In genomic region chr5:75336625-75337336, GRCh38 we compare ENCODE assay signal across 1 cellular context.
A peak's percentile ranks its signal among the peaks of the same experiment; 100 is the strongest.
TF ChIP-seq lines count a peak whose summit lies in the region.

Gene HMGCR (plus strand): TSS chr5:75337220. CDS start chr5:75342606, 5,386 bp downstream.

TF ChIP-seq in K562, 482 proteins besides CTCF, POLR2A, EP300 and RAD21 (continued from another document and continues in another):
- TF ChIP-seq TCF3 (CRISPR knock-in tag; IDR thresholded peaks at IDR 0.05) (peak; percentile 48; the same call in 1 of the 2 replicates), MCM2 (IDR thresholded peaks at IDR 0.05; ENCODE audit: low read depth) (no peak), HNRNPH1 (optimal IDR thresholded peaks at IDR 0.05; ENCODE audit: low read depth, low read length) (no peak), FOXJ2 (tag; IDR thresholded peaks at IDR 0.05) (no peak), ZNF12 (CRISPR knock-in tag; IDR thresholded peaks at IDR 0.05) (no peak), ZNF324 (CRISPR knock-in tag; IDR thresholded peaks at IDR 0.05) (no peak), NRF1 (conservative IDR thresholded peaks at IDR 0.05 in 1 of 2, IDR thresholded peaks at IDR 0.05 in 1 of 2) (peak; percentile 91 to 93), SIX5 (IDR thresholded peaks at IDR 0.05; ENCODE audit: borderline replicate concordance in 1 of 2, insufficient read depth in 1 of 2, low read depth in 1 of 2, low read length in 2 of 2) (no peak), YBX1 (IDR thresholded peaks at IDR 0.05) (no peak), ZNF124 (CRISPR knock-in tag; IDR thresholded peaks at IDR 0.05) (no peak), KLF1 (tag; IDR thresholded peaks at IDR 0.05) (no peak), RBM17 (IDR thresholded peaks at IDR 0.05; ENCODE audit: borderline replicate concordance, low read depth, low read length) (no peak), THAP7 (CRISPR knock-in tag; IDR thresholded peaks at IDR 0.05) (no peak), STAT6 (CRISPR knock-in tag; IDR thresholded peaks at IDR 0.05) (no peak), SPI1 (IDR thresholded peaks at IDR 0.05; ENCODE audit: borderline replicate concordance, low read depth, low read length) (no peak), ELF4 (CRISPR knock-in tag; IDR thresholded peaks at IDR 0.05) (no peak), TBL1XR1 (IDR thresholded peaks at IDR 0.05; ENCODE audit: low read length in 2 of 2) (peak in 1 of 2 experiments; percentile 41; a peak in 1 of 4 replicates), HEY1 (CRISPR knock-in tag; IDR thresholded peaks at IDR 0.05; ENCODE audit: borderline replicate concordance) (no peak), CBX8 (IDR thresholded peaks at IDR 0.05; ENCODE audit: borderline replicate concordance, extremely low read depth, low read depth, low read length, poor library complexity, severe bottlenecking) (no peak), CUX1 (CRISPR knock-in tag; IDR thresholded peaks at IDR 0.05) (no peak), RREB1 (CRISPR knock-in tag; IDR thresholded peaks at IDR 0.05) (peak; percentile 89), GATAD2A (IDR thresholded peaks at IDR 0.05) (no peak), ZNF57 (CRISPR knock-in tag; IDR thresholded peaks at IDR 0.05) (no peak), ZSCAN32 (CRISPR knock-in tag; IDR thresholded peaks at IDR 0.05) (no peak), ZNF212 (CRISPR knock-in tag; IDR thresholded peaks at IDR 0.05) (no peak), ELF2 (CRISPR knock-in tag; IDR thresholded peaks at IDR 0.05) (no peak), NBN (IDR thresholded peaks at IDR 0.05; ENCODE audit: low read depth) (peak; percentile 52; the same call in 1 of the 2 replicates), NR2C1 (IDR thresholded peaks at IDR 0.05) (peak; percentile 65; the same call in 1 of the 2 replicates), NR2C1 (tag; IDR thresholded peaks at IDR 0.05) (0 out of 2 replicates have a peak, but pooled peaks have one; percentile 34), SRSF7 (optimal IDR thresholded peaks at IDR 0.05; ENCODE audit: low read depth, low read length) (no peak), HLTF (IDR thresholded peaks at IDR 0.05) (peak; percentile 61; the same call in 1 of the 2 replicates), TAF7 (tag; IDR thresholded peaks at IDR 0.05) (peak; percentile 69), MAFG (tag; conservative IDR thresholded peaks at IDR 0.05) (no peak)
- TF ChIP-seq, protein P1, sequence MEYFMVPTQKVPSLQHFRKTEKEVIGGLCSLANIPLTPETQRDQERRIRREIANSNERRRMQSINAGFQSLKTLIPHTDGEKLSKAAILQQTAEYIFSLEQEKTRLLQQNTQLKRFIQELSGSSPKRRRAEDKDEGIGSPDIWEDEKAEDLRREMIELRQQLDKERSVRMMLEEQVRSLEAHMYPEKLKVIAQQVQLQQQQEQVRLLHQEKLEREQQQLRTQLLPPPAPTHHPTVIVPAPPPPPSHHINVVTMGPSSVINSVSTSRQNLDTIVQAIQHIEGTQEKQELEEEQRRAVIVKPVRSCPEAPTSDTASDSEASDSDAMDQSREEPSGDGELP (CRISPR knock-in tag; IDR thresholded peaks at IDR 0.05; ENCODE audit: borderline replicate concordance), result peak; percentile 94
- TF ChIP-seq, protein P2, sequence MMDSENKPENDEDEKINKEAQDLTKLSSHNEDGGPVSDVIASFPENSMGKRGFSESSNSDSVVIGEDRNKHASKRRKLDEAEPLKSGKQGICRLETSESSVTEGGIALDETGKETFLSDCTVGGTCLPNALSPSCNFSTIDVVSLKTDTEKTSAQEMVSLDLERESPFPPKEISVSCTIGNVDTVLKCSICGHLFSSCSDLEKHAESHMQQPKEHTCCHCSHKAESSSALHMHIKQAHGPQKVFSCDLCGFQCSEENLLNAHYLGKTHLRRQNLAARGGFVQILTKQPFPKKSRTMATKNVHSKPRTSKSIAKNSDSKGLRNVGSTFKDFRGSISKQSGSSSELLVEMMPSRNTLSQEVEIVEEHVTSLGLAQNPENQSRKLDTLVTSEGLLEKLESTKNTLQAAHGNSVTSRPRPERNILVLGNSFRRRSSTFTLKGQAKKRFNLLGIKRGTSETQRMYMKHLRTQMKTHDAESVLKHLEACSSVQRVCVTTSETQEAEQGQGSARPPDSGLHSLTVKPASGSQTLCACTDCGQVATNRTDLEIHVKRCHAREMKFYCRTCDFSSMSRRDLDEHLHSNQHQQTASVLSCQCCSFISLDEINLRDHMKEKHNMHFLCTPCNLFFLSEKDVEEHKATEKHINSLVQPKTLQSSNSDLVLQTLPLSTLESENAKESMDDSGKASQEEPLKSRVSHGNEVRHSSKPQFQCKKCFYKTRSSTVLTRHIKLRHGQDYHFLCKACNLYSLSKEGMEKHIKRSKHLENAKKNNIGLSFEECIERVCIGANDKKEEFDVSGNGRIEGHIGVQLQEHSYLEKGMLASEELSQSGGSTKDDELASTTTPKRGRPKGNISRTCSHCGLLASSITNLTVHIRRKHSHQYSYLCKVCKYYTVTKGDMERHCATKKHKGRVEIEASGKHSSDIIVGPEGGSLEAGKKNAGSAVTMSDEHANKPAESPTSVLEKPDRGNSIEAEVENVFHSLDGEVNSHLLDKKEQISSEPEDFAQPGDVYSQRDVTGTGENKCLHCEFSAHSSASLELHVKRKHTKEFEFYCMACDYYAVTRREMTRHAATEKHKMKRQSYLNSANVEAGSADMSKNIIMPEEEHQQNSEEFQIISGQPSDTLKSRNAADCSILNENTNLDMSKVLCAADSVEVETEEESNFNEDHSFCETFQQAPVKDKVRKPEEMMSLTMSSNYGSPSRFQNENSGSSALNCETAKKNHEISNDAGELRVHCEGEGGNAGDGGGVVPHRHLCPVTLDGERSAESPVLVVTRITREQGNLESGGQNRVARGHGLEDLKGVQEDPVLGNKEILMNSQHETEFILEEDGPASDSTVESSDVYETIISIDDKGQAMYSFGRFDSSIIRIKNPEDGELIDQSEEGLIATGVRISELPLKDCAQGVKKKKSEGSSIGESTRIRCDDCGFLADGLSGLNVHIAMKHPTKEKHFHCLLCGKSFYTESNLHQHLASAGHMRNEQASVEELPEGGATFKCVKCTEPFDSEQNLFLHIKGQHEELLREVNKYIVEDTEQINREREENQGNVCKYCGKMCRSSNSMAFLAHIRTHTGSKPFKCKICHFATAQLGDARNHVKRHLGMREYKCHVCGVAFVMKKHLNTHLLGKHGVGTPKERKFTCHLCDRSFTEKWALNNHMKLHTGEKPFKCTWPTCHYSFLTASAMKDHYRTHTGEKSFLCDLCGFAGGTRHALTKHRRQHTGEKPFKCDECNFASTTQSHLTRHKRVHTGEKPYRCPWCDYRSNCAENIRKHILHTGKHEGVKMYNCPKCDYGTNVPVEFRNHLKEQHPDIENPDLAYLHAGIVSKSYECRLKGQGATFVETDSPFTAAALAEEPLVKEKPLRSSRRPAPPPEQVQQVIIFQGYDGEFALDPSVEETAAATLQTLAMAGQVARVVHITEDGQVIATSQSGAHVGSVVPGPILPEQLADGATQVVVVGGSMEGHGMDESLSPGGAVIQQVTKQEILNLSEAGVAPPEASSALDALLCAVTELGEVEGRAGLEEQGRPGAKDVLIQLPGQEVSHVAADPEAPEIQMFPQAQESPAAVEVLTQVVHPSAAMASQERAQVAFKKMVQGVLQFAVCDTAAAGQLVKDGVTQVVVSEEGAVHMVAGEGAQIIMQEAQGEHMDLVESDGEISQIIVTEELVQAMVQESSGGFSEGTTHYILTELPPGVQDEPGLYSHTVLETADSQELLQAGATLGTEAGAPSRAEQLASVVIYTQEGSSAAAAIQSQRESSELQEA (IDR thresholded peaks at IDR 0.05; ENCODE audit: low read depth), result no peak
